ENCODE assay signal across 21 cellular contexts in the genomic region with DNA sequence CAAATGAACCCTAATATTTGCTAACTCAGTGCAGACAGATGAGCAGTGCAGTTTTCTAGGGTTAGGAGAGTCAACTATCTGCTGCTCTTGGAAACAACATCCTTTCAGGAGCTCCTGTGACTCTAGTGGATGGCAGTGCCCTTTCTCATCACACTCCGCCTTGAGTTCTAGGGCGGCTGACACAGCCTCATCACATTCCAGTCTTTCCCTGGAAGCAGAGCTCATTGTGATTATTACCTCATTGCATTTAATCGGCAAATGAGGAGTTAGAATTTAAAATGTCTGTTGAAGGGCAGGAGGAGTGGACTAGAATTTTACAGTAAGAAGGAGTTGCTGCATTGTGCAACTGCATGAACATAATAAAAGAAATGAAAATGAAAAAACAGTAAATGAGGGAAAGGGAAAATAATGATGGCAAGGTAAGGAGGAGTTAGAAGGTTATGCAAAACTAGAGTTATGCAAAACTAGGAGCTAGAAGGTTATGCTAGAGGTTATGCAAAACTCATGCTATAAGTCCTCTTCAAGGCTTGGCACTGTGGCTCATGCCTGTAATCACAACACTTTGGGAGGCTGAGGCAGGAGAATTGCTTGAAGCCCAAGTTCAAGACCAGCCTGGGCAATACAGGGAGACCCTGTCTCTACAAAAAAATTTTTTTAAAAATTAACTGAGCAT. TPM values are rescaled to one million over a fixed set of nuclear protein-coding genes. Genes with fewer than 3 reads are reported as not detected.
"Had no signal": no experiment of that assay in that cellular context is flagged by ENCODE, and none has a peak within 500 bp of the region (broad histone marks: within the 10 kb centered on the region; RNA-seq: fewer than 3 reads in every experiment).

No MANE protein-coding gene starts in this region.

- H3K27me3 ChIP-seq: foreskin keratinocyte, left lung, neural progenitor cell, thyroid gland had no signal

- ATAC-seq: activated T-cell treated with anti-CD3 and anti-CD28 coated beads, Interleukin-2, amount 50 U/mL, for 72 hours; left lung; naive thymus-derived CD4-positive, alpha-beta T cell; stimulated activated naive CD8-positive, alpha-beta T cell treated with anti-CD3 and anti-CD28 coated beads, Interleukin-15, Interleukin-2, amounts not matched to agents 100 U/mL and 50 U/mL, for 24 hours had no signal

- H3K4me1 ChIP-seq: left lung, neural progenitor cell, thyroid gland had no signal

- H3K36me3 ChIP-seq: left lung, neural progenitor cell, thyroid gland had no signal

- H3K27ac ChIP-seq: foreskin keratinocyte, left lung, neural progenitor cell, thyroid gland had no signal

- H3K4me3 ChIP-seq: left lung, lung, neural progenitor cell, thyroid gland had no signal

- DNase-seq: activated B cell treated with CpG ODN at 0.5 μM for 24 hours; activated CD4-positive, alpha-beta memory T cell treated with anti-CD3 and anti-CD28 coated beads for 36 hours; activated CD4-positive, alpha-beta T cell treated with anti-CD3 and anti-CD28 coated beads for 4 hours; activated effector memory CD4-positive, alpha-beta T cell treated with Interleukin-2 at 50 U/mL for 16 hours; activated naive CD4-positive, alpha-beta T cell treated with anti-CD3 and anti-CD28 coated beads for 36 hours; activated naive CD8-positive, alpha-beta T cell treated with anti-CD3 and anti-CD28 coated beads, Interleukin-2, amount 10 ng/mL, durations not matched to agents 7 days and 5 days; activated T-cell treated with anti-CD3 and anti-CD28 coated beads, Interleukin-2, amount 50 U/mL, for 72 hours; amniotic stem cell; cerebellar nuclear complex; cortex of kidney; kidney glomerular epithelial cell; left lung; naive thymus-derived CD4-positive, alpha-beta T cell; retina; stimulated activated CD4-positive, alpha-beta T cell treated with anti-CD3 and anti-CD28 coated beads, Interleukin-4, amount 100 ng/mL, for 24 hours; stimulated activated naive CD8-positive, alpha-beta T cell treated with anti-CD3 and anti-CD28 coated beads, Interleukin-15, Interleukin-2, amounts not matched to agents 100 U/mL and 50 U/mL, for 24 hours; T1000; thyroid gland had no signal

- H3K9me3 ChIP-seq: left lung, thyroid gland had no signal

RNA-seq across cellular contexts. Expression of a gene that starts 6.9 kb away (rescaled TPM):
- total RNA-seq: activated B cell treated with CpG ODN at 0.5 μM for 24 hours had no signal
